In genomic region chr17:75704963-75705875, GRCh38 we compare ENCODE assay signal across 18 cellular contexts. TPM values are rescaled to one million over a fixed set of nuclear protein-coding genes. Genes with fewer than 3 reads are reported as not detected.
DNase-seq lines count a peak whose midpoint lies in the region; ATAC-seq and TF ChIP-seq lines count a peak whose summit lies in the region.
"Had no signal": no experiment of that assay in that cellular context is flagged by ENCODE, and none has a peak within 500 bp of the region (broad histone marks: within the 10 kb centered on the region; RNA-seq: fewer than 3 reads in every experiment).

No MANE protein-coding gene starts in this region.

- no peak overlapping the region for H3K9ac ChIP-seq in mesenchymal stem cell (ENCODE audit: low read length)
- H3K9ac ChIP-seq: KMS-11 had no signal

- DNase-seq in Ammon's horn (ENCODE audit: low spot score) (peak; percentile 67), RWPE1 (ENCODE audit: low spot score) (no peak), heart left ventricle (peak in 3 of 5 donors; percentile 58 to 65 (median 63)), mesenchymal stem cell (no peak), NCI-H187 (lab: John Stamatoyannopoulos, UW) (no peak), AML-193 (lab: John Stamatoyannopoulos, UW) (no peak), HuH-7.5 (ENCODE audit: low spot score) (no peak), NCI-H510A treated with DMSO at 0.1 percent for 48 hours (lab: John Stamatoyannopoulos, UW) (no peak)
- DNase-seq: CD4-positive, alpha-beta T cell; DND-41; GF-D8; NCI-H1105; NCI-H1694 treated with DMSO at 0.1 percent for 48 hours; NCI-H2171 treated with DMSO at 0.1 percent for 48 hours; NCI-H510A; Peyer's patch had no signal

- intact Hi-C loops in heart left ventricle (cut with DNase I), result no loop called here

- H3K9me3 ChIP-seq in heart left ventricle (no peaks in the 10 kb centered on the region), mesenchymal stem cell (ENCODE audit: control insufficient read depth, low read length) (no peaks in the 10 kb centered on the region)
- H3K9me3 ChIP-seq: Peyer's patch had no signal

- H3K4me3 ChIP-seq in heart left ventricle (no peak overlapping the region), mesenchymal stem cell (ENCODE audit: insufficient read depth in 1 of 2, low read depth in 1 of 2, low read length in 2 of 2) (no peak overlapping the region)
- H3K4me3 ChIP-seq: Peyer's patch had no signal

- H2BK5ac ChIP-seq in mesenchymal stem cell (ENCODE audit: low read depth, low read length, poor library complexity, severe bottlenecking), result peak overlapping the region; percentile 14

- ATAC-seq in heart left ventricle, result peak; percentile 18 to 77 (median 74)

- H3K4me1 ChIP-seq in heart left ventricle (peaks cover under 1 to 45% (median 22%) of the 10 kb centered on the region in 12 donors), mesenchymal stem cell (ENCODE audit: control insufficient read depth, insufficient read depth, low read depth, low read length) (peaks cover 44% of the 10 kb centered on the region)

- H3K27ac ChIP-seq in RWPE1 (peak overlapping the region; percentile 100), heart left ventricle (peak overlapping the region in 1 of 12 donors; percentile 44), mesenchymal stem cell (ENCODE audit: low read length, poor library complexity, severe bottlenecking) (no peak overlapping the region)
- H3K27ac ChIP-seq: HL-60, KMS-11, Peyer's patch had no signal

- H3K36me3 ChIP-seq in heart left ventricle, result peaks cover 0 to 88% (median 80%) of the 10 kb centered on the region in 9 donors
- H3K36me3 ChIP-seq in mesenchymal stem cell (ENCODE audit: control insufficient read depth in 1 of 2, insufficient read depth in 2 of 2, low read depth in 1 of 2, low read length in 2 of 2), result peaks cover 73 to 86% of the 10 kb centered on the region in 2 experiments

- H3K14ac ChIP-seq in mesenchymal stem cell (ENCODE audit: low read length in 2 of 2), result no peak overlapping the region

- H2AFZ ChIP-seq in mesenchymal stem cell (ENCODE audit: low read depth, low read length), result no peak overlapping the region

- H2BK120ac ChIP-seq in mesenchymal stem cell (ENCODE audit: low read depth, low read length), result no peak overlapping the region

- peaks cover 33% of the 10 kb centered on the region for H3K79me1 ChIP-seq in mesenchymal stem cell (replicated peaks; ENCODE audit: low read length, poor library complexity, severe bottlenecking)

- POLR2A ChIA-PET in RWPE1 (lab: Yijun Ruan, JAX; ENCODE audit: low non-redundant PET), result no interaction called here

- no peak overlapping the region for H4K91ac ChIP-seq in mesenchymal stem cell (ENCODE audit: low read length)

- H3K4me2 ChIP-seq in mesenchymal stem cell (ENCODE audit: low read length, poor library complexity, severe bottlenecking), result no peak overlapping the region
- H3K4me2 ChIP-seq: KMS-11 had no signal

- 77 to 85% (median 80%) methylated on average over 23 to 27 of the region's 27 CpGs for WGBS in heart left ventricle, 4 donors
- 95% methylated on average over 26 of the region's 27 CpGs for WGBS in mesenchymal stem cell

- no peak overlapping the region for H2BK15ac ChIP-seq in mesenchymal stem cell (ENCODE audit: low read depth, poor library complexity, severe bottlenecking)

- H3K4ac ChIP-seq in mesenchymal stem cell (ENCODE audit: low read depth in 1 of 2, low read length in 2 of 2), result no peak overlapping the region

- CTCF ChIA-PET in RWPE1 (lab: Yijun Ruan, JAX), result no interaction called here

- H3K27me3 ChIP-seq in heart left ventricle, result no peaks in the 10 kb centered on the region
- H3K27me3 ChIP-seq in mesenchymal stem cell (ENCODE audit: control insufficient read depth in 1 of 2, insufficient read depth in 1 of 2, low read length in 2 of 2), result no peaks in the 10 kb centered on the region
- H3K27me3 ChIP-seq: Peyer's patch had no signal

- no peak overlapping the region for H3K18ac ChIP-seq in mesenchymal stem cell (ENCODE audit: low read depth in 1 of 2, low read length in 2 of 2)

- H2AK5ac ChIP-seq in mesenchymal stem cell (ENCODE audit: low read length, severe bottlenecking), result peak overlapping the region; percentile 55

- H2BK12ac ChIP-seq in mesenchymal stem cell (ENCODE audit: low read length in 2 of 2), result no peak overlapping the region

- H3K23ac ChIP-seq in mesenchymal stem cell (ENCODE audit: low read length in 2 of 2), result no peak overlapping the region

- peak overlapping the region; percentile 22 for H4K8ac ChIP-seq in mesenchymal stem cell (ENCODE audit: low read length)

- TF ChIP-seq CTCF in RWPE1 (conservative IDR thresholded peaks at IDR 0.05; ENCODE audit: low read depth) (no peak), heart left ventricle (IDR thresholded peaks at IDR 0.05) (no peak)

- TF ChIP-seq POLR2A in heart left ventricle (IDR thresholded peaks at IDR 0.05), result no peak

RNA-seq across cellular contexts. Expression of gene ITGB4, which starts 16.0 kb away (rescaled TPM):
- 10 to 100 TPM in 6 of 9 donors, 1 to 10 TPM in 3; 5.1 to 26.8 (median 11.0) TPM for total RNA-seq in heart left ventricle
- 1 to 10 TPM; 4.0 to 7.5 TPM for polyA plus RNA-seq in heart left ventricle
- polyA plus RNA-seq in mesenchymal stem cell (2013, experiment 1 of 2), result 1.3 TPM
- 1.0 TPM for polyA plus RNA-seq in mesenchymal stem cell (2013, experiment 2 of 2)

RNA-seq across cellular contexts. Expression of gene SAP30BP, which starts 38.1 kb away (rescaled TPM):
- 10 to 100 TPM; 40.9 to 67.8 (median 54.4) TPM for total RNA-seq in heart left ventricle
- 100 to 1,000 TPM in 1 of 2 donors, 10 to 100 TPM in 1; 59.9 to 121 TPM for polyA plus RNA-seq in heart left ventricle
- 68.5 TPM for polyA plus RNA-seq in mesenchymal stem cell (2013, experiment 1 of 2)
- 71.8 TPM for polyA plus RNA-seq in mesenchymal stem cell (2013, experiment 2 of 2)

RNA-seq across cellular contexts. Expression of gene RECQL5, which starts 38.3 kb away (rescaled TPM):
- 10 to 100 TPM in 5 of 9 donors, 1 to 10 TPM in 4; 6.0 to 15.9 (median 10.2) TPM for total RNA-seq in heart left ventricle
- 10 to 100 TPM in 1 of 2 donors, 1 to 10 TPM in 1; 7.8 to 13.3 TPM for polyA plus RNA-seq in heart left ventricle
- polyA plus RNA-seq in mesenchymal stem cell (2013, experiment 1 of 2), result 9.8 TPM
- polyA plus RNA-seq in mesenchymal stem cell (2013, experiment 2 of 2), result 9.5 TPM

RNA-seq across cellular contexts. Expression of gene GALK1, which starts 59.8 kb away (rescaled TPM):
- 10 to 100 TPM in 8 of 9 donors, 1 to 10 TPM in 1; 9.6 to 30.6 (median 16.5) TPM for total RNA-seq in heart left ventricle
- 10 to 100 TPM; 25.5 to 31.2 TPM for polyA plus RNA-seq in heart left ventricle
- 29.0 TPM for polyA plus RNA-seq in mesenchymal stem cell (2013, experiment 1 of 2)
- polyA plus RNA-seq in mesenchymal stem cell (2013, experiment 2 of 2), result 27.7 TPM

Comparison
In these comparisons a context has a peak if more than half of its experiments do, and no peak if none do; other contexts are left out.
1. DNase-seq: peak in Ammon's horn (single experiment) and heart left ventricle (3 of 5); none in RWPE1 (single experiment), mesenchymal stem cell (single experiment), NCI-H187 (0 of 2), AML-193 (0 of 2), HuH-7.5 (single experiment) and NCI-H510A treated with DMSO at 0.1 percent for 48 hours (single experiment).